In genomic region chr1:23673086-23673813, GRCh38 we compare ENCODE assay signal across 12 cellular contexts. TPM values are rescaled to one million over a fixed set of nuclear protein-coding genes. Genes with fewer than 3 reads are reported as not detected.
DNase-seq lines count a peak whose midpoint lies in the region; ATAC-seq and TF ChIP-seq lines count a peak whose summit lies in the region.
"Had no signal": no experiment of that assay in that cellular context is flagged by ENCODE, and none has a peak within 500 bp of the region (broad histone marks: within the 10 kb centered on the region; RNA-seq: fewer than 3 reads in every experiment).

No MANE protein-coding gene starts in this region.

- H3K4me1 ChIP-seq in Caco-2: no peaks in the 10 kb centered on the region
- H3K4me1 ChIP-seq: upper lobe of left lung had no signal

- no peak overlapping the region for H3K4me3 Mint-ChIP-seq in Caco-2 (ENCODE audit: unreplicated experiment)
- H3K4me3 Mint-ChIP-seq in activated T-cell treated with anti-CD3 and anti-CD28 coated beads, Interleukin-2, amount 50 U/mL, for 24 hours: no peak overlapping the region
- H3K4me3 Mint-ChIP-seq: activated naive CD8-positive, alpha-beta T cell had no signal

- H3K36me3 Mint-ChIP-seq in Caco-2 (ENCODE audit: insufficient read depth, unreplicated experiment): no peaks in the 10 kb centered on the region
- H3K36me3 Mint-ChIP-seq in activated T-cell treated with anti-CD3 and anti-CD28 coated beads, Interleukin-2, amount 50 U/mL, for 24 hours (ENCODE audit: low read depth): no peaks in the 10 kb centered on the region

- ATAC-seq in HG03039 (IDR thresholded peaks at IDR 0.05; ENCODE audit: unreplicated experiment) (no peak), GM18505 (IDR thresholded peaks at IDR 0.05; ENCODE audit: unreplicated experiment) (no peak)

- H3K9me3 Mint-ChIP-seq in Caco-2 (ENCODE audit: unreplicated experiment): no peaks in the 10 kb centered on the region
- no peaks in the 10 kb centered on the region for H3K9me3 Mint-ChIP-seq in activated T-cell treated with anti-CD3 and anti-CD28 coated beads, Interleukin-2, amount 50 U/mL, for 24 hours

- no peak for TF ChIP-seq CTCF in Caco-2 (IDR thresholded peaks at IDR 0.05; ENCODE audit: insufficient read depth in 1 of 2, low read depth in 1 of 2, low read length in 1 of 2, severe bottlenecking in 1 of 2, unreplicated experiment in 1 of 2)

- CTCF ChIA-PET in Caco-2 (lab: Charles Lee): interaction anchor here (0.6 to 0.7 kb wide), 3 partner anchors 39 to 96 kb away, joined by 3 to 11 read pairs (median 4); partner anchors contain the start of gene ELOA

- no peak overlapping the region for H3K27ac Mint-ChIP-seq in Caco-2 (ENCODE audit: unreplicated experiment)
- H3K27ac Mint-ChIP-seq in activated T-cell treated with anti-CD3 and anti-CD28 coated beads, Interleukin-2, amount 50 U/mL, for 24 hours: no peak overlapping the region
- H3K27ac Mint-ChIP-seq: activated naive CD8-positive, alpha-beta T cell had no signal

- no peaks in the 10 kb centered on the region for H3K36me3 ChIP-seq in Caco-2 (ENCODE audit: control insufficient read depth, insufficient read depth, low read length)
- H3K36me3 ChIP-seq: neutrophil, upper lobe of left lung had no signal

- no TSS peak for BruUV-seq in Caco-2 (replicated peaks; lab: Mats Ljungman, UMichigan)

- DNase-seq in Caco-2 (peak; percentile 56 to 67), HS-5 (ENCODE audit: low read depth) (peak; percentile 37), iPS-NIHi11 (ENCODE audit: low spot score) (peak; percentile 88), NCI-H82 (lab: John Stamatoyannopoulos, UW) (no peak)
- peak; percentile 17 for DNase-seq in activated CD4-positive, alpha-beta T cell treated with anti-CD3 and anti-CD28 coated beads, Interleukin-2, amount 50 U/mL, for 1 hour
- no peak for DNase-seq in activated T-cell treated with anti-CD3 and anti-CD28 coated beads, Interleukin-2, amount 50 U/mL, for 24 hours
- DNase-seq: NCI-H2081 treated with DMSO at 0.1 percent for 48 hours, upper lobe of left lung had no signal

- intact Hi-C loops in Caco-2 (cut with micrococcal nuclease; ENCODE audit: unreplicated experiment): no loop called here

- no peaks in the 10 kb centered on the region for H3K9me3 ChIP-seq in Caco-2
- H3K9me3 ChIP-seq: neutrophil, upper lobe of left lung had no signal

- H3K27me3 ChIP-seq in Caco-2 (replicated peaks; ENCODE audit: control insufficient read depth, insufficient read depth, low read length): no peaks in the 10 kb centered on the region
- H3K27me3 ChIP-seq: upper lobe of left lung had no signal

- no peak for TF ChIP-seq POLR2A in GM18505 (IDR thresholded peaks at IDR 0.05; ENCODE audit: borderline replicate concordance, extremely low read depth, insufficient read depth, insufficient read length)

- H3K4me3 ChIP-seq in Caco-2 (ENCODE audit: low read depth, low read length): no peak overlapping the region
- H3K4me3 ChIP-seq: upper lobe of left lung had no signal

- peaks cover 6% of the 10 kb centered on the region for H3K27me3 Mint-ChIP-seq in Caco-2 (ENCODE audit: insufficient read depth, unreplicated experiment)
- H3K27me3 Mint-ChIP-seq in activated T-cell treated with anti-CD3 and anti-CD28 coated beads, Interleukin-2, amount 50 U/mL, for 24 hours: peaks cover 8% of the 10 kb centered on the region

- POLR2A ChIA-PET in Caco-2 (lab: Charles Lee): no interaction called here

- no peaks in the 10 kb centered on the region for H3K4me1 Mint-ChIP-seq in Caco-2 (ENCODE audit: low read depth, unreplicated experiment)
- H3K4me1 Mint-ChIP-seq in activated T-cell treated with anti-CD3 and anti-CD28 coated beads, Interleukin-2, amount 50 U/mL, for 24 hours (ENCODE audit: low read depth): no peaks in the 10 kb centered on the region

RNA-seq across cellular contexts. Expression of gene RPL11, which starts 18.4 kb away (rescaled TPM):
- 1,040 and 1,063 TPM in 2 replicates for total RNA-seq in Caco-2 (2022)

Comparison
In these comparisons a context has a peak if more than half of its experiments do, and no peak if none do; other contexts are left out.
1. DNase-seq: peak in Caco-2 (2 of 2), HS-5 (single experiment), activated CD4-positive, alpha-beta T cell treated with anti-CD3 and anti-CD28 coated beads, Interleukin-2, amount 50 U/mL, for 1 hour (single experiment) and iPS-NIHi11 (single experiment); none in activated T-cell treated with anti-CD3 and anti-CD28 coated beads, Interleukin-2, amount 50 U/mL, for 24 hours (single experiment) and NCI-H82 (single experiment).